In the genomic region with DNA sequence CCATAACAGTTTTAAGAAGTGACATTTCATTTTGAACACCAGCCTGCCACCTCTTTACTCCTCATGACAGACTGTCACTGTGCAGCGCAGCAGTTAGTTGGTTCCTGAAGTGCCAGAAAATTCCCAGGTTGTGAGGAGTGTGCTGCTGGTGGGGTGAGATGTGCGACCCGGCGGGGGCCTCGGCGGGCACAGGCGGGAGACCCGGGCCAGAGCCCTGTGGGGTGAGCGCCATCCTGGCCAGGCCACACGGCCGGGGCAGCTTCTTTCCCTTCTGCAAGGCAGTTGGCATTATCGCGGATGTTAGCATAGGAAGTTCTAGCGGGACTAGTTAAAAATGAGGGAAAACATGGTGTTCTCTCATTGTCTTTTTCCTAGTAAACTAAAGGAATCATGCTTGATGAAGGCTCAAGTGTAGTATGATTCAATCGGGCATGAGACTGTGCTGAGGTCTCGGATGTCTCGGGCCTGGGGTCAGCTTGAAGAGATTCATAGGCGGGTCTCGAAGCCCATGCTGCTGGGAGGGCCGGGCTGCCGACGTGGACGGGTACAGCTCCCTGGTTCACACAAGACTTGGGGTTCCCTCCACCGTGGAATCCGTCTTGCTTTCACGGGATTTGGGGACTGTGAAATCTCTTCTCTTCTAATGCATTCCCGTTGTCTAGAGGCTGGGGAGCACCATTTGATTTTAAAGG, we compare ENCODE assay signal across 16 cellular contexts. TPM values are rescaled to one million over a fixed set of nuclear protein-coding genes. Genes with fewer than 3 reads are reported as not detected.
DNase-seq lines count a peak whose midpoint lies in the region; ATAC-seq and TF ChIP-seq lines count a peak whose summit lies in the region.
"Had no signal": no experiment of that assay in that cellular context is flagged by ENCODE, and none has a peak within 500 bp of the region (broad histone marks: within the 10 kb centered on the region; RNA-seq: fewer than 3 reads in every experiment).

No MANE protein-coding gene starts in this region.

- no peak overlapping the region for H2BK12ac ChIP-seq in neuronal stem cell (ENCODE audit: low read length)

- H3K18ac ChIP-seq in neuronal stem cell (ENCODE audit: low read length): no peak overlapping the region

- ATAC-seq in Right ventricle myocardium superior (ENCODE audit: poor library complexity): no peak
- no peak for ATAC-seq in HG03159 (IDR thresholded peaks at IDR 0.05; ENCODE audit: unreplicated experiment)
- no peak for ATAC-seq in GM21717 (IDR thresholded peaks at IDR 0.05; ENCODE audit: unreplicated experiment)
- ATAC-seq: K562 had no signal

- H3K27ac ChIP-seq in neuronal stem cell (replicated peaks; ENCODE audit: low read length): no peak overlapping the region
- no peak overlapping the region for H3K27ac ChIP-seq in testis

- H3K27me3 ChIP-seq in neuronal stem cell (ENCODE audit: control insufficient read depth in 3 of 3, insufficient read depth in 3 of 3, low read depth in 1 of 3, low read length in 3 of 3): no peaks in the 10 kb centered on the region
- no peaks in the 10 kb centered on the region for H3K27me3 ChIP-seq in testis

- peak overlapping the region; percentile 17 for H3K23ac ChIP-seq in neuronal stem cell (ENCODE audit: low read depth, low read length, poor library complexity)

- H2AFZ ChIP-seq in neuronal stem cell (ENCODE audit: low read length): no peak overlapping the region

- no peak for TF ChIP-seq CTCF in testis (IDR thresholded peaks at IDR 0.05)

- no CpG with 5 or more reads among the region's 27 CpGs for WGBS in neuronal stem cell (ENCODE audit: extremely low coverage in 2 of 2, insufficient read length in 2 of 2, insufficient replicate concordance in 1 of 2), 2 donors
- WGBS in testis, 2 donors: 88 to 92% methylated on average over 27 of the region's 27 CpGs

- peaks cover 0 to 12% of the 10 kb centered on the region in 2 donors for H3K4me1 ChIP-seq in neuronal stem cell (ENCODE audit: control insufficient read depth in 2 of 2, insufficient read depth in 1 of 2, low read depth in 1 of 2, low read length in 2 of 2)
- peaks cover 5% of the 10 kb centered on the region for H3K4me1 ChIP-seq in testis
- H3K4me1 ChIP-seq: HAP-1 had no signal

- H2AK5ac ChIP-seq in neuronal stem cell (ENCODE audit: low read depth, low read length): no peak overlapping the region

- no peak overlapping the region for H3K4me2 ChIP-seq in neuronal stem cell (ENCODE audit: insufficient read depth, low read length, poor library complexity, severe bottlenecking)

- no peaks in the 10 kb centered on the region for H3K36me3 ChIP-seq in neuronal stem cell (replicated peaks in 1 of 2; ENCODE audit: control insufficient read depth in 2 of 2, insufficient read depth in 2 of 2, low read length in 2 of 2)
- H3K36me3 ChIP-seq in testis (ENCODE audit: low read depth, missing control alignments): no peaks in the 10 kb centered on the region
- H3K36me3 ChIP-seq: HAP-1 had no signal

- H2BK15ac ChIP-seq in neuronal stem cell (ENCODE audit: low read length): no peak overlapping the region

- no peak overlapping the region for H3K4ac ChIP-seq in neuronal stem cell (ENCODE audit: low read length)

- H4K91ac ChIP-seq in neuronal stem cell (ENCODE audit: low read depth, low read length, poor library complexity): no peak overlapping the region

- intact Hi-C loops in cardiac septum (cut with DNase I) (no loop called here), Right ventricle myocardium superior (cut with DNase I) (no loop called here), testis (cut with DNase I; ENCODE audit: low total_unique reads) (no loop called here)

- no peak overlapping the region for H3K9ac ChIP-seq in neuronal stem cell (ENCODE audit: low read depth, low read length, poor library complexity)

- H3K9me3 ChIP-seq in neuronal stem cell (replicated peaks in 1 of 2; ENCODE audit: control insufficient read depth in 2 of 2, insufficient read depth in 1 of 2, low read depth in 1 of 2, low read length in 2 of 2) (no peaks in the 10 kb centered on the region), testis (no peaks in the 10 kb centered on the region)
- H3K9me3 ChIP-seq: HAP-1 had no signal

- H4K8ac ChIP-seq in neuronal stem cell (ENCODE audit: low read depth, low read length): no peak overlapping the region

- H3K79me1 ChIP-seq in neuronal stem cell (ENCODE audit: low read depth, low read length): no peaks in the 10 kb centered on the region

- no peak overlapping the region for H2BK5ac ChIP-seq in neuronal stem cell (ENCODE audit: low read length)

- H2BK120ac ChIP-seq in neuronal stem cell (ENCODE audit: low read depth, low read length): no peak overlapping the region

- DNase-seq in cardiac septum (ENCODE audit: low spot score) (peak; percentile 66), Right ventricle myocardium superior (no peak), neuronal stem cell (ENCODE audit: low spot score) (no peak), testis (peak; percentile 7)
- DNase-seq: C1 segment of cervical spinal cord; CD4-positive, CD25-positive, alpha-beta regulatory T cell; CD8-positive, alpha-beta memory T cell; COR-L47; DMS 273 treated with DMSO at 0.1 percent for 48 hours; GOT3; IMR-90 had no signal

- TF ChIP-seq POLR2A in testis (IDR thresholded peaks at IDR 0.05): no peak

- H3K4me3 ChIP-seq in neuronal stem cell (ENCODE audit: low read length in 2 of 2) (no peak overlapping the region), testis (no peak overlapping the region)
- H3K4me3 ChIP-seq: HAP-1, K562 had no signal

- no peak overlapping the region for H3K14ac ChIP-seq in neuronal stem cell (ENCODE audit: low read length)

RNA-seq across cellular contexts. Expression of gene MGMT, which starts 56.1 kb away (rescaled TPM):
- 11.4 TPM for total RNA-seq in cardiac septum
- total RNA-seq in Right ventricle myocardium superior: 16.6 TPM
- 17.3 TPM for polyA plus RNA-seq in neuronal stem cell (2013, experiment 1 of 2)
- 16.8 TPM for polyA plus RNA-seq in neuronal stem cell (2013, experiment 2 of 2)
- total RNA-seq in testis: 10 to 100 TPM; 37.9 to 40.7 TPM
- 32.8 TPM for polyA plus RNA-seq in testis (ENCODE audit: insufficient read depth, low read depth, low replicate concordance)
- total RNA-seq: A172 had no signal

Comparison
In these comparisons a context has a peak if more than half of its experiments do, and no peak if none do; other contexts are left out.
1. DNase-seq: peak in cardiac septum (single experiment) and testis (single experiment); none in Right ventricle myocardium superior (single experiment) and neuronal stem cell (single experiment).